In the genomic region with DNA sequence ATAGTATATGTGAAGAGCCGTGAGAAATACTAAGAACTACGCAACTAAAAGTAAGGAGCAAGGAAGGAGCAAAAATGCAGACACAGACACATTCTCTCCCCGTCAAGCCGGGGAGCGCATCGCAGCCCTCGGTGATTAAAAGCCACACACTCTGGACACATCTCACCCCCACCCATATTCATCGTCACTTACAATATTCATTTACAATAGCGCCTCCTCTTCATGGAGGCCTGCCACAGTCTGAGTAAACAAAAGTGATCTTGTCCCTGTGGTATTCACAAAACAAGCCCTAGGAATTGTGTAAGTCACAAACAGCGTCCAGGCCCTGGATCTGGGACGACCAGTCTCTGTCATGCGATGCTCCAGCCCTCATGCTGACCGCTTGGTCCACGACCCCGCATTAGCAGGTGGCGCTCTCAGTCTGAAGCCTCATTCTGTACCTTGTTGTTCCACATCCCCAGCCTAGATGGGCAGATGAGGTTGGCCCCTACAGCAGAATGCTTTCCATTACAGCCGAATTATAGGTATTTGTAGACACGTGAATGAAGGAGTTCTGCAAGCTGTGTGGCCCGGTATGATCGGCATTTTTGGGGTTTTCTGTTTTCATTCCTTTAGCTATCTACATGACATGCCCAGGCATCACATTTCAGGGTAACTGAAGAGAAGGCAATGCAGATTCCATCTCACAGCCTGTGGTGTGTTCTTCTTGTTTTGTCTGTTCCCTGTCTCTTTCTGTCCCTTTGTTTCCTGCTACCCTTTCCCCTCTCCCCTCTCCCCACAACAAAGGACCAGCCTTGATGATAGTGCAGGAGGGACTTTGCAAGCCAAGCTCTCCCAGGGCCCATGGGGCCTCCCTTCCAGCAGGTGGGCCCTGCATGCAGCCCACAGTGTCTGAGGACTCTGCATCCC, we compare ENCODE assay signal across 10 cellular contexts.
DNase-seq lines count a peak whose midpoint lies in the region; ATAC-seq and TF ChIP-seq lines count a peak whose summit lies in the region.
"Had no signal": no experiment of that assay in that cellular context is flagged by ENCODE, and none has a peak within 500 bp of the region (broad histone marks: within the 10 kb centered on the region; RNA-seq: fewer than 3 reads in every experiment).

No MANE protein-coding gene starts in this region.

- H3K36me3 Mint-ChIP-seq in GM23338 (ENCODE audit: low read depth) (peaks cover 12% of the 10 kb centered on the region), WTC11 (peaks cover 8% of the 10 kb centered on the region)

- H3K27ac Mint-ChIP-seq in GM23338 (peak overlapping the region; percentile 80), WTC11 (peak overlapping the region; percentile 82)

- H3K4me3 ChIP-seq in GM23338, result no peak overlapping the region
- H3K4me3 ChIP-seq: GM12878 had no signal

- no peaks in the 10 kb centered on the region for H3K9me2 ChIP-seq in GM23338 (ENCODE audit: insufficient read depth)

- H4K20me1 ChIP-seq in GM23338 (replicated peaks; ENCODE audit: insufficient read depth), result 0 out of 2 replicates have a peak, but pooled peaks cover 4% of the 10 kb centered on the region

- ATAC-seq in GM23338, result peak; percentile 93
- peak; percentile 57 for ATAC-seq in WTC11
- peak; percentile 83 for ATAC-seq in sciatic nerve
- ATAC-seq in HG02852 (IDR thresholded peaks at IDR 0.05; ENCODE audit: unreplicated experiment), result no peak
- ATAC-seq in GM18873 (IDR thresholded peaks at IDR 0.05; ENCODE audit: low FRiP score, unreplicated experiment), result no peak
- ATAC-seq: GM12878 had no signal

- 0 out of 2 replicates have a peak, but pooled peaks cover 3% of the 10 kb centered on the region for H3K79me2 ChIP-seq in GM23338 (replicated peaks; ENCODE audit: insufficient read depth)

- intact Hi-C loops in sciatic nerve (cut with DNase I), result no loop called here

- peaks cover 5% of the 10 kb centered on the region for H3K27me3 Mint-ChIP-seq in GM23338 (ENCODE audit: insufficient read depth, low read depth, poor library complexity)
- no peaks in the 10 kb centered on the region for H3K27me3 Mint-ChIP-seq in WTC11 (ENCODE audit: low read depth)

- H3K4me3 Mint-ChIP-seq in GM23338 (0 out of 3 replicates have a peak overlapping the region, but pooled peaks have one; percentile 4), WTC11 (no peak overlapping the region)

- no peaks in the 10 kb centered on the region for H3K27me3 ChIP-seq in GM23338 (ENCODE audit: insufficient read depth)

- CTCF ChIA-PET in WTC11 (lab: Charles Lee), result interaction anchor here (1.0 to 1.5 kb wide), 2 partner anchors 148 to 324 kb away, joined by 3 to 5 read pairs; no protein-coding TSS in a partner anchor

- H2AFZ ChIP-seq in GM23338, result no peak overlapping the region

- H3K27ac ChIP-seq in GM23338 (ENCODE audit: low read depth), result peak overlapping the region; percentile 55

- TF ChIP-seq CTCF in GM23338 (conservative IDR thresholded peaks at IDR 0.05; ENCODE audit: low read depth in 2 of 2) (no peak), WTC11 (IDR thresholded peaks at IDR 0.05) (no peak)

- POLR2A ChIA-PET in WTC11 (lab: Charles Lee), result no interaction called here

- peak; percentile 50 for DNase-seq in GM23338 (ENCODE audit: low spot score)
- no peak for DNase-seq in WTC11 (ENCODE audit: low spot score)
- DNase-seq in hippocampal formation (lab: John Stamatoyannopoulos, UW), result peak; percentile 38 to 71
- DNase-seq in sciatic nerve (ENCODE audit: low spot score), result no peak
- DNase-seq in cerebellar nuclear complex (lab: John Stamatoyannopoulos, UW), result no peak
- DNase-seq in NCI-H1092 treated with DMSO at 0.1 percent for 48 hours (lab: John Stamatoyannopoulos, UW), result no peak
- DNase-seq: NCI-H2081 had no signal

- no peaks in the 10 kb centered on the region for H3K36me3 ChIP-seq in GM23338 (ENCODE audit: insufficient read depth)

- H3K9me3 Mint-ChIP-seq in GM23338 (no peaks in the 10 kb centered on the region), WTC11 (no peaks in the 10 kb centered on the region)

- 0 out of 2 replicates have a peak overlapping the region, but pooled peaks have one; percentile 28 for H3K4me2 ChIP-seq in GM23338

- H3K4me1 ChIP-seq in GM23338 (ENCODE audit: insufficient read depth), result 0 out of 2 replicates have a peak, but pooled peaks cover 9% of the 10 kb centered on the region

- no peaks in the 10 kb centered on the region for H3F3A ChIP-seq in GM23338 (replicated peaks; ENCODE audit: low read depth)

- peaks cover 29% of the 10 kb centered on the region for H3K4me1 Mint-ChIP-seq in GM23338
- H3K4me1 Mint-ChIP-seq in WTC11, result peaks cover 15% of the 10 kb centered on the region

TF ChIP-seq in GM23338, 12 proteins besides CTCF, POLR2A, EP300 and RAD21:
- TF ChIP-seq CREB1 (CRISPR knock-in tag; IDR thresholded peaks at IDR 0.05; ENCODE audit: low read depth), result no peak
- no peak for TF ChIP-seq EZH2phosphoT487 (IDR thresholded peaks at IDR 0.05; ENCODE audit: unreplicated experiment)
- no peak for TF ChIP-seq STAT1 (IDR thresholded peaks at IDR 0.05; ENCODE audit: unreplicated experiment)
- TF ChIP-seq POLR2AphosphoS5 (IDR thresholded peaks at IDR 0.05; ENCODE audit: low read depth), result no peak

TF ChIP-seq in WTC11, 78 proteins besides CTCF, POLR2A, EP300 and RAD21:
- TF ChIP-seq ZNF423 (CRISPR knock-in tag; IDR thresholded peaks at IDR 0.05) (peak; percentile 81), RELA (CRISPR knock-in tag; IDR thresholded peaks at IDR 0.05; ENCODE audit: borderline replicate concordance) (no peak)

Comparison
In these comparisons a context has a peak if more than half of its experiments do, and no peak if none do; other contexts are left out.
1. ATAC-seq: peak in GM23338 (single experiment), WTC11 (single experiment) and sciatic nerve (single experiment); none in HG02852 (single experiment) and GM18873 (single experiment).
2. DNase-seq: peak in GM23338 (single experiment) and hippocampal formation (2 of 2); none in WTC11 (single experiment), sciatic nerve (single experiment), cerebellar nuclear complex (0 of 2) and NCI-H1092 treated with DMSO at 0.1 percent for 48 hours (single experiment).